8 cellular contexts compared by ENCODE assay signal in genomic region chr5:124745367-124746251, GRCh38. TPM values are rescaled to one million over a fixed set of nuclear protein-coding genes. Genes with fewer than 3 reads are reported as not detected.
DNase-seq lines count a peak whose midpoint lies in the region; ATAC-seq lines count a peak whose summit lies in the region.

No MANE protein-coding gene starts in this region.

- H3K27ac ChIP-seq in ectodermal cell (ENCODE audit: insufficient read depth, low read depth, low read length, poor library complexity, severe bottlenecking) = peak overlapping the region; percentile 83

- POLR2A ChIA-PET in naive thymus-derived CD8-positive, alpha-beta T cell (lab: Charles Lee) = no interaction called here

- ATAC-seq in naive thymus-derived CD8-positive, alpha-beta T cell = no peak
- ATAC-seq in HG03045 (IDR thresholded peaks at IDR 0.05; ENCODE audit: unreplicated experiment) = no peak
- no peak for ATAC-seq in HG03139 (IDR thresholded peaks at IDR 0.05; ENCODE audit: unreplicated experiment)

- peak; percentile 57 for DNase-seq in DMS114 treated with DMSO at 0.1 percent for 48 hours (lab: John Stamatoyannopoulos, UW; ENCODE audit: unreplicated experiment)
- DNase-seq in NCI-H2227 (lab: John Stamatoyannopoulos, UW; ENCODE audit: unreplicated experiment) = peak; percentile 23
- DNase-seq in naive thymus-derived CD8-positive, alpha-beta T cell = no peak
- DNase-seq in UCSD-AML1 (lab: John Stamatoyannopoulos, UW; ENCODE audit: unreplicated experiment) = no peak
- DNase-seq in GM03348 (ENCODE audit: low spot score) = no peak

- peaks cover 7 to 40% (median 38%) of the 10 kb centered on the region in 5 donors for H3K27me3 Mint-ChIP-seq in naive thymus-derived CD8-positive, alpha-beta T cell

- no peaks in the 10 kb centered on the region for H3K36me3 ChIP-seq in ectodermal cell (ENCODE audit: control insufficient read depth, insufficient read depth, low read length)

- H3K4me1 Mint-ChIP-seq in naive thymus-derived CD8-positive, alpha-beta T cell = peaks cover 13 to 46% (median 32%) of the 10 kb centered on the region in 4 donors

- H3K9me3 ChIP-seq in ectodermal cell (ENCODE audit: control insufficient read depth, low read length) = no peaks in the 10 kb centered on the region

- WGBS in ectodermal cell, 2 experiments = 5 to 6% methylated on average over 5 of the region's 5 CpGs

- H3K4me3 ChIP-seq in ectodermal cell (ENCODE audit: insufficient read depth, low read depth, low read length) = peak overlapping the region; percentile 79

- peak overlapping the region in 1 of 10 donors; percentile 80 for H3K27ac Mint-ChIP-seq in naive thymus-derived CD8-positive, alpha-beta T cell

- H3K36me3 Mint-ChIP-seq in naive thymus-derived CD8-positive, alpha-beta T cell = peaks cover 0 to 5% (median 0%) of the 10 kb centered on the region in 3 donors

- peaks cover 12% of the 10 kb centered on the region for H3K4me1 ChIP-seq in ectodermal cell (ENCODE audit: control insufficient read depth, insufficient read depth, low read length)

- H3K4me3 Mint-ChIP-seq in naive thymus-derived CD8-positive, alpha-beta T cell = peak overlapping the region in 8 of 10 donors; percentile 2 to 86 (median 59)

- no peaks in the 10 kb centered on the region for H3K27me3 ChIP-seq in ectodermal cell (ENCODE audit: control insufficient read depth, insufficient read depth, low read length, poor library complexity, severe bottlenecking)

- H3K9me3 Mint-ChIP-seq in naive thymus-derived CD8-positive, alpha-beta T cell = peaks cover 0 to 14% (median 0%) of the 10 kb centered on the region in 9 donors

RNA-seq across cellular contexts. Expression of gene ZNF608, which starts 0.8 kb away (rescaled TPM):
- 155 TPM for polyA plus RNA-seq in ectodermal cell (2013, experiment 1 of 4)
- polyA plus RNA-seq in ectodermal cell (2013, experiment 2 of 4) = 207 TPM
- 118 TPM for polyA plus RNA-seq in ectodermal cell (2013, experiment 3 of 4)
- polyA plus RNA-seq in ectodermal cell (2013, experiment 4 of 4) = 135 TPM
- total RNA-seq in naive thymus-derived CD8-positive, alpha-beta T cell = under 1 TPM; 0.47 to 0.66 TPM
- polyA plus RNA-seq in naive thymus-derived CD8-positive, alpha-beta T cell = not detected

Comparison
In these comparisons a context has a peak if more than half of its experiments do, and no peak if none do; other contexts are left out.
1. DNase-seq: peak in DMS114 treated with DMSO at 0.1 percent for 48 hours (single experiment) and NCI-H2227 (single experiment); none in naive thymus-derived CD8-positive, alpha-beta T cell (0 of 10), UCSD-AML1 (single experiment) and GM03348 (single experiment).